In genomic region chr22:50583294-50583865, GRCh38 we compare ENCODE assay signal across 8 cellular contexts. TPM values are rescaled to one million over a fixed set of nuclear protein-coding genes. Genes with fewer than 3 reads are reported as not detected.
A peak's percentile ranks its signal among the peaks of the same experiment; 100 is the strongest.
DNase-seq lines count a peak whose midpoint lies in the region; ATAC-seq, FAIRE-seq and TF ChIP-seq lines count a peak whose summit lies in the region.

No MANE protein-coding gene starts in this region.

- H2AFZ ChIP-seq in K562 (ENCODE audit: low read depth, low read length): peak overlapping the region; percentile 77

- POLR2A ChIA-PET in K562 (lab: Yijun Ruan, JAX): interaction anchor here (0.5 to 1.6 kb wide), 4 partner anchors 10 to 243 kb away, joined by 3 to 4 read pairs (median 4); partner anchors contain the start of gene SCO2

- TF ChIP-seq RAD21 in K562 (CRISPR knock-in tag; conservative IDR thresholded peaks at IDR 0.05 in 1 of 2, IDR thresholded peaks at IDR 0.05 in 1 of 2): no peak

- H3K79me2 ChIP-seq in K562 (ENCODE audit: control insufficient read depth, insufficient read depth, low read length): peaks cover 6% of the 10 kb centered on the region; the same call in 2 of the 3 replicates

- CTCF ChIA-PET in K562 (lab: Yijun Ruan, JAX; ENCODE audit: low intra/inter-chr PET ratio): interaction anchor here (0.7 kb wide), 1 partner anchor 71 kb away, joined by 3 read pairs; no protein-coding TSS in a partner anchor

- H3K9me3 ChIP-seq in K562 (replicated peaks; ENCODE audit: control insufficient read depth, insufficient read depth, low read depth, low read length) (no peaks in the 10 kb centered on the region), testis (no peaks in the 10 kb centered on the region)

- H3K4me3 Mint-ChIP-seq in activated naive CD4-positive, alpha-beta T cell treated with anti-CD3 and anti-CD28 coated beads, Interleukin-2, amount 50 U/mL, for 24 hours: peak overlapping the region; percentile 97

- H3K4me3 ChIP-seq in K562: peak overlapping the region; percentile 77
- H3K4me3 ChIP-seq in testis: peak overlapping the region; percentile 81 to 97

- TF ChIP-seq POLR2A in K562 (conservative IDR thresholded peaks at IDR 0.05): no peak
- no peak for TF ChIP-seq POLR2A in testis (IDR thresholded peaks at IDR 0.05)

- peaks cover 15 to 23% of the 10 kb centered on the region in 2 experiments; a peak in 4 of 5 replicates for H3K4me1 ChIP-seq in K562 (replicated peaks in 1 of 2; ENCODE audit: control insufficient read depth in 2 of 2, insufficient read depth in 2 of 2, low read length in 2 of 2)
- peaks cover 19% of the 10 kb centered on the region for H3K4me1 ChIP-seq in testis

- no peaks in the 10 kb centered on the region for H3K9me1 ChIP-seq in K562 (ENCODE audit: control insufficient read depth, insufficient read depth, low read length)

- H3K36me3 ChIP-seq in K562 (ENCODE audit: control insufficient read depth, insufficient read depth, low read length): no peaks in the 10 kb centered on the region; the same call in 2 of the 3 replicates
- no peaks in the 10 kb centered on the region for H3K36me3 ChIP-seq in testis (ENCODE audit: low read depth, missing control alignments)

- H3K9me3 Mint-ChIP-seq in activated naive CD4-positive, alpha-beta T cell treated with anti-CD3 and anti-CD28 coated beads, Interleukin-2, amount 50 U/mL, for 24 hours: no peaks in the 10 kb centered on the region

- 7% methylated on average over 20 of the region's 37 CpGs for WGBS in K562 (ENCODE audit: insufficient coverage, low coverage, missing lambda C conversion rate)
- WGBS in testis, 2 donors: 5% methylated on average over 28 to 37 of the region's 37 CpGs

- H3K27ac ChIP-seq in K562 (ENCODE audit: extremely low read depth, low read depth, low read length) (peak overlapping the region; percentile 48; the same call in 2 of the 3 replicates), testis (peak overlapping the region; percentile 16 to 97)

- H3K9ac ChIP-seq in K562 (ENCODE audit: insufficient read depth in 1 of 2, low read depth in 2 of 2, low read length in 2 of 2): peak overlapping the region; percentile 56 to 88; a peak in 3 of 4 replicates

- no peak for TF ChIP-seq EP300 in K562 (IDR thresholded peaks at IDR 0.05; ENCODE audit: low read length)

- no peaks in the 10 kb centered on the region for H4K20me1 ChIP-seq in K562 (replicated peaks; ENCODE audit: control insufficient read depth, insufficient read depth, low read length)

- H3K4me1 Mint-ChIP-seq in activated naive CD4-positive, alpha-beta T cell treated with anti-CD3 and anti-CD28 coated beads, Interleukin-2, amount 50 U/mL, for 24 hours: peaks cover 14% of the 10 kb centered on the region

- no peak for DNase-seq in activated naive CD4-positive, alpha-beta T cell treated with anti-CD3 and anti-CD28 coated beads, Interleukin-2, amount 50 U/mL, for 16 hours
- no peak for DNase-seq in K562 (ENCODE audit: extremely low read depth in 1 of 4, low spot score in 3 of 4)
- DNase-seq in left colon: no peak
- DNase-seq in testis: no peak
- no peak for DNase-seq in cerebellar cortex (ENCODE audit: low spot score)
- no peak for DNase-seq in GM03348 (ENCODE audit: low spot score)

- TF ChIP-seq CTCF in K562 (IDR thresholded peaks at IDR 0.05 in 2 of 3, conservative IDR thresholded peaks at IDR 0.05 in 1 of 3; ENCODE audit: insufficient read depth in 2 of 3, low read depth in 1 of 3, low read length in 3 of 3) (no peak), testis (IDR thresholded peaks at IDR 0.05) (no peak)

- peak overlapping the region; percentile 88 for H3K4me2 ChIP-seq in K562 (ENCODE audit: insufficient read depth, low read length)

- no peak for FAIRE-seq in K562 (lab: Jason Lieb, UNC)

- no peaks in the 10 kb centered on the region for H3K27me3 Mint-ChIP-seq in activated naive CD4-positive, alpha-beta T cell treated with anti-CD3 and anti-CD28 coated beads, Interleukin-2, amount 50 U/mL, for 24 hours

- H3K36me3 Mint-ChIP-seq in activated naive CD4-positive, alpha-beta T cell treated with anti-CD3 and anti-CD28 coated beads, Interleukin-2, amount 50 U/mL, for 24 hours: no peaks in the 10 kb centered on the region

- ATAC-seq in HG03175 (IDR thresholded peaks at IDR 0.05; ENCODE audit: unreplicated experiment) (peak; percentile 17), K562 (peak; percentile 28), left colon (peak; percentile 31)

- in situ Hi-C loops in K562 (cut with MboI): no loop called here

- H3K27me3 ChIP-seq in K562 (ENCODE audit: control insufficient read depth in 2 of 2, insufficient read depth in 2 of 2, low read length in 2 of 2): no peaks in the 10 kb centered on the region
- H3K27me3 ChIP-seq in testis: no peaks in the 10 kb centered on the region

- TSS peak; percentile 87 for BruUV-seq in K562 (replicated peaks; lab: Mats Ljungman, UMichigan)

- intact Hi-C loops in K562 (cut with micrococcal nuclease): no loop called here
- intact Hi-C loops in left colon (cut with DNase I, micrococcal nuclease): no loop called here
- intact Hi-C loops in testis (cut with DNase I; ENCODE audit: low total_unique reads): no loop called here

- H3K27ac Mint-ChIP-seq in activated naive CD4-positive, alpha-beta T cell treated with anti-CD3 and anti-CD28 coated beads, Interleukin-2, amount 50 U/mL, for 24 hours: peak overlapping the region; percentile 80

RNA-seq across cellular contexts. Expression of gene CHKB, which starts 0.7 kb away (rescaled TPM):
- 48.4 and 97.8 TPM in 2 replicates for total RNA-seq in K562 (2011; cell fraction: chromatin; rRNA removed; ENCODE audit: low replicate concordance)
- 53.4 and 65.4 TPM in 2 replicates for total RNA-seq in K562 (2011; cell fraction: nucleolus; rRNA removed)
- 51.6 and 55.9 TPM in 2 replicates for total RNA-seq in K562 (2011; cell fraction: nucleoplasm; rRNA removed)
- total RNA-seq in K562 (2014; rRNA removed) (11.0 and 14.5 TPM in 2 replicates), K562 (2014; rRNA removed; fragmentation: Illumina TruSeq; extraction: Trizol) (7.7 and 10.3 TPM in 2 replicates), K562 (2015; rRNA removed; fragmentation: Illumina TruSeq; extraction: Trizol) (8.9 and 9.8 TPM in 2 replicates), K562 (2021) (15.2 and 15.9 TPM in 2 replicates), left colon (10 to 100 TPM; 66.9 to 72.7 TPM), testis (10 to 100 TPM; 89.6 to 98.9 TPM)
- polyA plus RNA-seq in K562 (2011; rRNA removed) (16.3 and 24.8 TPM in 2 replicates), K562 (2014; fragmentation: Illumina TruSeq; extraction: Trizol) (14.4 and 16.2 TPM in 2 replicates), K562 (2014; fragmentation: Nextera tagmentation; extraction: Ambion mirVana) (1 to 10 TPM; 2.7 to 5.3 TPM), K562 (2014; rRNA removed) (19.0 and 31.0 TPM in 2 replicates), testis (ENCODE audit: insufficient read depth, low read depth, low replicate concordance) (88.4 TPM)
- 9.9 and 12.5 TPM in 2 replicates for polyA plus RNA-seq in K562 (2011; cell fraction: cytosol; rRNA removed)
- polyA plus RNA-seq in K562 (2011; cell fraction: nucleus; rRNA removed): 89.3 and 120 TPM in 2 replicates
- 10.9 and 32.8 TPM in 2 replicates for polyA plus RNA-seq in K562 (2012)
- 3.2 and 3.7 TPM in 2 replicates for polyA minus RNA-seq in K562 (2011; rRNA and poly(A)+ RNA removed)
- polyA minus RNA-seq in K562 (2011; cell fraction: cytosol; rRNA and poly(A)+ RNA removed): 1.8 and 4.8 TPM in 2 replicates
- 11.0 and 14.1 TPM in 2 replicates for polyA minus RNA-seq in K562 (2011; cell fraction: nucleus; rRNA and poly(A)+ RNA removed)

RNA-seq across cellular contexts. Expression of gene CPT1B, which starts 5.2 kb away (rescaled TPM):
- total RNA-seq in K562 (2011; cell fraction: chromatin; rRNA removed; ENCODE audit: low replicate concordance): 40.5 and 66.3 TPM in 2 replicates
- 34.2 and 39.4 TPM in 2 replicates for total RNA-seq in K562 (2011; cell fraction: nucleolus; rRNA removed)
- 24.4 and 31.9 TPM in 2 replicates for total RNA-seq in K562 (2011; cell fraction: nucleoplasm; rRNA removed)
- 1.6 and 1.9 TPM in 2 replicates for total RNA-seq in K562 (2014; rRNA removed)
- 0.61 and 1.8 TPM in 2 replicates for total RNA-seq in K562 (2014; rRNA removed; fragmentation: Illumina TruSeq; extraction: Trizol)
- 2.3 and 3.0 TPM in 2 replicates for total RNA-seq in K562 (2015; rRNA removed; fragmentation: Illumina TruSeq; extraction: Trizol)
- 3.8 and 4.0 TPM in 2 replicates for total RNA-seq in K562 (2021)
- polyA plus RNA-seq in K562 (2011; rRNA removed): 3.7 and 7.3 TPM in 2 replicates
- 2.9 and 4.0 TPM in 2 replicates for polyA plus RNA-seq in K562 (2011; cell fraction: cytosol; rRNA removed)
- polyA plus RNA-seq in K562 (2011; cell fraction: nucleus; rRNA removed): 59.6 and 64.2 TPM in 2 replicates
- polyA plus RNA-seq in K562 (2012): 5.5 and 18.0 TPM in 2 replicates
- polyA plus RNA-seq in K562 (2014; fragmentation: Illumina TruSeq; extraction: Trizol): 2.0 and 2.6 TPM in 2 replicates
- under 1 TPM; 0.35 to 0.59 TPM for polyA plus RNA-seq in K562 (2014; fragmentation: Nextera tagmentation; extraction: Ambion mirVana)
- 6.1 and 6.2 TPM in 2 replicates for polyA plus RNA-seq in K562 (2014; rRNA removed)
- 1.4 and 2.8 TPM in 2 replicates for polyA minus RNA-seq in K562 (2011; rRNA and poly(A)+ RNA removed)
- 0.76 TPM in 1 of 2 replicates, not detected in the other for polyA minus RNA-seq in K562 (2011; cell fraction: cytosol; rRNA and poly(A)+ RNA removed)
- polyA minus RNA-seq in K562 (2011; cell fraction: nucleus; rRNA and poly(A)+ RNA removed): 7.1 and 10.0 TPM in 2 replicates
- 10 to 100 TPM; 22.6 to 26.6 TPM for total RNA-seq in left colon
- total RNA-seq in testis: 100 to 1,000 TPM; 103 to 123 TPM
- polyA plus RNA-seq in testis (ENCODE audit: insufficient read depth, low read depth, low replicate concordance): 224 TPM

RNA-seq across cellular contexts. Expression of gene MAPK8IP2, which starts 17.2 kb away (rescaled TPM):
- 0.12 TPM in 1 of 2 replicates, not detected in the other for total RNA-seq in K562 (2011; cell fraction: chromatin; rRNA removed; ENCODE audit: low replicate concordance)
- 0.13 and 0.17 TPM in 2 replicates for total RNA-seq in K562 (2011; cell fraction: nucleolus; rRNA removed)
- 0.07 and 0.23 TPM in 2 replicates for total RNA-seq in K562 (2011; cell fraction: nucleoplasm; rRNA removed)
- total RNA-seq in K562 (2014; rRNA removed) (0.18 and 0.45 TPM in 2 replicates), K562 (2014; rRNA removed; fragmentation: Illumina TruSeq; extraction: Trizol) (0.04 TPM in 1 of 2 replicates, not detected in the other), K562 (2015; rRNA removed; fragmentation: Illumina TruSeq; extraction: Trizol) (0.04 and 0.07 TPM in 2 replicates), K562 (2021) (0.29 and 0.47 TPM in 2 replicates), left colon (1 to 10 TPM; 1.2 to 1.5 TPM), testis (10 to 100 TPM; 34.9 to 36.9 TPM)
- polyA plus RNA-seq in K562 (2011; rRNA removed) (0.01 and 0.07 TPM in 2 replicates), K562 (2014; fragmentation: Illumina TruSeq; extraction: Trizol) (0.03 and 0.17 TPM in 2 replicates), K562 (2014; fragmentation: Nextera tagmentation; extraction: Ambion mirVana) (not detected), K562 (2014; rRNA removed) (0.12 and 0.18 TPM in 2 replicates), testis (ENCODE audit: insufficient read depth, low read depth, low replicate concordance) (12.7 TPM)
- 0.07 and 0.18 TPM in 2 replicates for polyA plus RNA-seq in K562 (2011; cell fraction: cytosol; rRNA removed)
- 0.13 and 0.14 TPM in 2 replicates for polyA plus RNA-seq in K562 (2011; cell fraction: nucleus; rRNA removed)
- polyA plus RNA-seq in K562 (2012): 0.17 and 0.36 TPM in 2 replicates
- not detected in 2 replicates for polyA minus RNA-seq in K562 (2011; rRNA and poly(A)+ RNA removed)
- 0.36 TPM in 1 of 2 replicates, not detected in the other for polyA minus RNA-seq in K562 (2011; cell fraction: cytosol; rRNA and poly(A)+ RNA removed)
- polyA minus RNA-seq in K562 (2011; cell fraction: nucleus; rRNA and poly(A)+ RNA removed): under 0.01 TPM in 1 of 2 replicates, not detected in the other

RNA-seq across cellular contexts. Expression of gene SYCE3, which starts 20.7 kb away (rescaled TPM):
- not detected in 2 replicates for total RNA-seq in K562 (2011; cell fraction: chromatin; rRNA removed; ENCODE audit: low replicate concordance)
- total RNA-seq in K562 (2011; cell fraction: nucleolus; rRNA removed): not detected in 2 replicates
- not detected in 2 replicates for total RNA-seq in K562 (2011; cell fraction: nucleoplasm; rRNA removed)
- total RNA-seq in K562 (2014; rRNA removed): not detected in 2 replicates
- not detected in 2 replicates for total RNA-seq in K562 (2014; rRNA removed; fragmentation: Illumina TruSeq; extraction: Trizol)
- total RNA-seq in K562 (2015; rRNA removed; fragmentation: Illumina TruSeq; extraction: Trizol): not detected in 2 replicates
- not detected in 2 replicates for total RNA-seq in K562 (2021)
- polyA plus RNA-seq in K562 (2011; rRNA removed): not detected in 2 replicates
- 1.8 TPM in 1 of 2 replicates, not detected in the other for polyA plus RNA-seq in K562 (2011; cell fraction: cytosol; rRNA removed)
- polyA plus RNA-seq in K562 (2011; cell fraction: nucleus; rRNA removed): 0.38 TPM in 1 of 2 replicates, not detected in the other
- polyA plus RNA-seq in K562 (2012): 0.23 and 1.1 TPM in 2 replicates
- polyA plus RNA-seq in K562 (2014; fragmentation: Illumina TruSeq; extraction: Trizol): not detected in 2 replicates
- under 1 TPM in 1 of 2 experiments, not detected in 1; 0.56 TPM for polyA plus RNA-seq in K562 (2014; fragmentation: Nextera tagmentation; extraction: Ambion mirVana)
- polyA plus RNA-seq in K562 (2014; rRNA removed): not detected in 2 replicates
- polyA minus RNA-seq in K562 (2011; rRNA and poly(A)+ RNA removed): not detected in 2 replicates
- not detected in 2 replicates for polyA minus RNA-seq in K562 (2011; cell fraction: cytosol; rRNA and poly(A)+ RNA removed)
- not detected in 2 replicates for polyA minus RNA-seq in K562 (2011; cell fraction: nucleus; rRNA and poly(A)+ RNA removed)
- total RNA-seq in left colon: under 1 TPM in 1 of 2 donors, not detected in 1; 0.67 TPM
- 10 to 100 TPM; 40.4 to 71.9 TPM for total RNA-seq in testis
- 183 TPM for polyA plus RNA-seq in testis (ENCODE audit: insufficient read depth, low read depth, low replicate concordance)

RNA-seq across cellular contexts. Expression of gene KLHDC7B, which starts 37.7 kb away (rescaled TPM):
- total RNA-seq in K562 (2011; cell fraction: chromatin; rRNA removed; ENCODE audit: low replicate concordance): 0.14 and 0.28 TPM in 2 replicates
- 0.17 and 0.39 TPM in 2 replicates for total RNA-seq in K562 (2011; cell fraction: nucleolus; rRNA removed)
- 0.22 and 0.31 TPM in 2 replicates for total RNA-seq in K562 (2011; cell fraction: nucleoplasm; rRNA removed)
- total RNA-seq in K562 (2014; rRNA removed): 0.05 and 0.08 TPM in 2 replicates
- total RNA-seq in K562 (2014; rRNA removed; fragmentation: Illumina TruSeq; extraction: Trizol): not detected in 2 replicates
- total RNA-seq in K562 (2015; rRNA removed; fragmentation: Illumina TruSeq; extraction: Trizol): 0.04 TPM in 2 replicates
- 0.22 TPM in 2 replicates for total RNA-seq in K562 (2021)
- 0.09 TPM in 1 of 2 replicates, not detected in the other for polyA plus RNA-seq in K562 (2011; rRNA removed)
- polyA plus RNA-seq in K562 (2011; cell fraction: cytosol; rRNA removed): 0.03 and 0.06 TPM in 2 replicates
- polyA plus RNA-seq in K562 (2011; cell fraction: nucleus; rRNA removed): 0.11 and 0.27 TPM in 2 replicates
- polyA plus RNA-seq in K562 (2012): 0.52 and 46.0 TPM in 2 replicates
- 0.04 and 0.22 TPM in 2 replicates for polyA plus RNA-seq in K562 (2014; fragmentation: Illumina TruSeq; extraction: Trizol)
- not detected for polyA plus RNA-seq in K562 (2014; fragmentation: Nextera tagmentation; extraction: Ambion mirVana)
- 0.07 and 0.15 TPM in 2 replicates for polyA plus RNA-seq in K562 (2014; rRNA removed)
- 0.03 TPM in 1 of 2 replicates, not detected in the other for polyA minus RNA-seq in K562 (2011; rRNA and poly(A)+ RNA removed)
- polyA minus RNA-seq in K562 (2011; cell fraction: cytosol; rRNA and poly(A)+ RNA removed): 0.36 TPM in 1 of 2 replicates, not detected in the other
- polyA minus RNA-seq in K562 (2011; cell fraction: nucleus; rRNA and poly(A)+ RNA removed): 0.13 TPM in 1 of 2 replicates, not detected in the other
- total RNA-seq in left colon: under 1 TPM in 1 of 2 donors, not detected in 1; 0.17 TPM
- total RNA-seq in testis: under 1 TPM; 0.24 to 0.93 TPM
- 0.51 TPM for polyA plus RNA-seq in testis (ENCODE audit: insufficient read depth, low read depth, low replicate concordance)

Comparison
In these comparisons a context has a peak if more than half of its experiments do, and no peak if none do; other contexts are left out.
1. RNA of gene MAPK8IP2, which starts 17.2 kb away (total RNA-seq): 34.9 to 36.9 TPM in testis; 1.2 to 1.5 TPM in left colon and 0.04 to 0.47 TPM in K562; every median in the first group is over 10 times any median in the second.
2. Peak in every context shown above with its lines, with median percentiles within 50 percentile points of each other: ATAC-seq.